In the genomic region with DNA sequence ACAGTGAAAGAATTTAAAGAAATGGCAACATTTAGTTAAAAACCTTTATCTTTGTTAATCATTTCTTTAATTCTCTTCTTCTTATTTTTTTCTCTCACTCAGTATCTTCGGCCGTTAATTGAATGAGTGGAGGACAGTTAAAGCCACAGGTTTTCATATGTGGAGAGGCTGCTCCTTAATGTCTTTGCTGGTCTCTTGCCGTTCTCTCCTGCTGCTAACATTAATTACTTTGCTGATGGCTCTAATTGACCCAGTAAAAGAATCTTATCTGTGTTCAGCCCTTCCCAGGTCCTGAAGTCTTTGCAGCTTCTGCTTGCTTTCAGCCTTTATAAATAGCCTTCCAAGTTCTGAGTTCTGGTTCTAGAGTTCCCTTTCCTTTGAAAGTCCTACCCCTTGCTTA, we compare ENCODE assay signal across 1 cellular context.
TF ChIP-seq lines count a peak whose summit lies in the region.

No MANE protein-coding gene starts in this region.

TF ChIP-seq in GM23338, 12 proteins besides CTCF, POLR2A, EP300 and RAD21 (continued from another document):
- TF ChIP-seq, protein P1, sequence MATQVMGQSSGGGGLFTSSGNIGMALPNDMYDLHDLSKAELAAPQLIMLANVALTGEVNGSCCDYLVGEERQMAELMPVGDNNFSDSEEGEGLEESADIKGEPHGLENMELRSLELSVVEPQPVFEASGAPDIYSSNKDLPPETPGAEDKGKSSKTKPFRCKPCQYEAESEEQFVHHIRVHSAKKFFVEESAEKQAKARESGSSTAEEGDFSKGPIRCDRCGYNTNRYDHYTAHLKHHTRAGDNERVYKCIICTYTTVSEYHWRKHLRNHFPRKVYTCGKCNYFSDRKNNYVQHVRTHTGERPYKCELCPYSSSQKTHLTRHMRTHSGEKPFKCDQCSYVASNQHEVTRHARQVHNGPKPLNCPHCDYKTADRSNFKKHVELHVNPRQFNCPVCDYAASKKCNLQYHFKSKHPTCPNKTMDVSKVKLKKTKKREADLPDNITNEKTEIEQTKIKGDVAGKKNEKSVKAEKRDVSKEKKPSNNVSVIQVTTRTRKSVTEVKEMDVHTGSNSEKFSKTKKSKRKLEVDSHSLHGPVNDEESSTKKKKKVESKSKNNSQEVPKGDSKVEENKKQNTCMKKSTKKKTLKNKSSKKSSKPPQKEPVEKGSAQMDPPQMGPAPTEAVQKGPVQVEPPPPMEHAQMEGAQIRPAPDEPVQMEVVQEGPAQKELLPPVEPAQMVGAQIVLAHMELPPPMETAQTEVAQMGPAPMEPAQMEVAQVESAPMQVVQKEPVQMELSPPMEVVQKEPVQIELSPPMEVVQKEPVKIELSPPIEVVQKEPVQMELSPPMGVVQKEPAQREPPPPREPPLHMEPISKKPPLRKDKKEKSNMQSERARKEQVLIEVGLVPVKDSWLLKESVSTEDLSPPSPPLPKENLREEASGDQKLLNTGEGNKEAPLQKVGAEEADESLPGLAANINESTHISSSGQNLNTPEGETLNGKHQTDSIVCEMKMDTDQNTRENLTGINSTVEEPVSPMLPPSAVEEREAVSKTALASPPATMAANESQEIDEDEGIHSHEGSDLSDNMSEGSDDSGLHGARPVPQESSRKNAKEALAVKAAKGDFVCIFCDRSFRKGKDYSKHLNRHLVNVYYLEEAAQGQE (IDR thresholded peaks at IDR 0.05; ENCODE audit: unreplicated experiment): no peak
- no peak for TF ChIP-seq EZH2phosphoT487 (IDR thresholded peaks at IDR 0.05; ENCODE audit: unreplicated experiment)
- TF ChIP-seq, protein P2, sequence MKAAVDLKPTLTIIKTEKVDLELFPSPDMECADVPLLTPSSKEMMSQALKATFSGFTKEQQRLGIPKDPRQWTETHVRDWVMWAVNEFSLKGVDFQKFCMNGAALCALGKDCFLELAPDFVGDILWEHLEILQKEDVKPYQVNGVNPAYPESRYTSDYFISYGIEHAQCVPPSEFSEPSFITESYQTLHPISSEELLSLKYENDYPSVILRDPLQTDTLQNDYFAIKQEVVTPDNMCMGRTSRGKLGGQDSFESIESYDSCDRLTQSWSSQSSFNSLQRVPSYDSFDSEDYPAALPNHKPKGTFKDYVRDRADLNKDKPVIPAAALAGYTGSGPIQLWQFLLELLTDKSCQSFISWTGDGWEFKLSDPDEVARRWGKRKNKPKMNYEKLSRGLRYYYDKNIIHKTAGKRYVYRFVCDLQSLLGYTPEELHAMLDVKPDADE (IDR thresholded peaks at IDR 0.05): no peak
- TF ChIP-seq, protein P3, sequence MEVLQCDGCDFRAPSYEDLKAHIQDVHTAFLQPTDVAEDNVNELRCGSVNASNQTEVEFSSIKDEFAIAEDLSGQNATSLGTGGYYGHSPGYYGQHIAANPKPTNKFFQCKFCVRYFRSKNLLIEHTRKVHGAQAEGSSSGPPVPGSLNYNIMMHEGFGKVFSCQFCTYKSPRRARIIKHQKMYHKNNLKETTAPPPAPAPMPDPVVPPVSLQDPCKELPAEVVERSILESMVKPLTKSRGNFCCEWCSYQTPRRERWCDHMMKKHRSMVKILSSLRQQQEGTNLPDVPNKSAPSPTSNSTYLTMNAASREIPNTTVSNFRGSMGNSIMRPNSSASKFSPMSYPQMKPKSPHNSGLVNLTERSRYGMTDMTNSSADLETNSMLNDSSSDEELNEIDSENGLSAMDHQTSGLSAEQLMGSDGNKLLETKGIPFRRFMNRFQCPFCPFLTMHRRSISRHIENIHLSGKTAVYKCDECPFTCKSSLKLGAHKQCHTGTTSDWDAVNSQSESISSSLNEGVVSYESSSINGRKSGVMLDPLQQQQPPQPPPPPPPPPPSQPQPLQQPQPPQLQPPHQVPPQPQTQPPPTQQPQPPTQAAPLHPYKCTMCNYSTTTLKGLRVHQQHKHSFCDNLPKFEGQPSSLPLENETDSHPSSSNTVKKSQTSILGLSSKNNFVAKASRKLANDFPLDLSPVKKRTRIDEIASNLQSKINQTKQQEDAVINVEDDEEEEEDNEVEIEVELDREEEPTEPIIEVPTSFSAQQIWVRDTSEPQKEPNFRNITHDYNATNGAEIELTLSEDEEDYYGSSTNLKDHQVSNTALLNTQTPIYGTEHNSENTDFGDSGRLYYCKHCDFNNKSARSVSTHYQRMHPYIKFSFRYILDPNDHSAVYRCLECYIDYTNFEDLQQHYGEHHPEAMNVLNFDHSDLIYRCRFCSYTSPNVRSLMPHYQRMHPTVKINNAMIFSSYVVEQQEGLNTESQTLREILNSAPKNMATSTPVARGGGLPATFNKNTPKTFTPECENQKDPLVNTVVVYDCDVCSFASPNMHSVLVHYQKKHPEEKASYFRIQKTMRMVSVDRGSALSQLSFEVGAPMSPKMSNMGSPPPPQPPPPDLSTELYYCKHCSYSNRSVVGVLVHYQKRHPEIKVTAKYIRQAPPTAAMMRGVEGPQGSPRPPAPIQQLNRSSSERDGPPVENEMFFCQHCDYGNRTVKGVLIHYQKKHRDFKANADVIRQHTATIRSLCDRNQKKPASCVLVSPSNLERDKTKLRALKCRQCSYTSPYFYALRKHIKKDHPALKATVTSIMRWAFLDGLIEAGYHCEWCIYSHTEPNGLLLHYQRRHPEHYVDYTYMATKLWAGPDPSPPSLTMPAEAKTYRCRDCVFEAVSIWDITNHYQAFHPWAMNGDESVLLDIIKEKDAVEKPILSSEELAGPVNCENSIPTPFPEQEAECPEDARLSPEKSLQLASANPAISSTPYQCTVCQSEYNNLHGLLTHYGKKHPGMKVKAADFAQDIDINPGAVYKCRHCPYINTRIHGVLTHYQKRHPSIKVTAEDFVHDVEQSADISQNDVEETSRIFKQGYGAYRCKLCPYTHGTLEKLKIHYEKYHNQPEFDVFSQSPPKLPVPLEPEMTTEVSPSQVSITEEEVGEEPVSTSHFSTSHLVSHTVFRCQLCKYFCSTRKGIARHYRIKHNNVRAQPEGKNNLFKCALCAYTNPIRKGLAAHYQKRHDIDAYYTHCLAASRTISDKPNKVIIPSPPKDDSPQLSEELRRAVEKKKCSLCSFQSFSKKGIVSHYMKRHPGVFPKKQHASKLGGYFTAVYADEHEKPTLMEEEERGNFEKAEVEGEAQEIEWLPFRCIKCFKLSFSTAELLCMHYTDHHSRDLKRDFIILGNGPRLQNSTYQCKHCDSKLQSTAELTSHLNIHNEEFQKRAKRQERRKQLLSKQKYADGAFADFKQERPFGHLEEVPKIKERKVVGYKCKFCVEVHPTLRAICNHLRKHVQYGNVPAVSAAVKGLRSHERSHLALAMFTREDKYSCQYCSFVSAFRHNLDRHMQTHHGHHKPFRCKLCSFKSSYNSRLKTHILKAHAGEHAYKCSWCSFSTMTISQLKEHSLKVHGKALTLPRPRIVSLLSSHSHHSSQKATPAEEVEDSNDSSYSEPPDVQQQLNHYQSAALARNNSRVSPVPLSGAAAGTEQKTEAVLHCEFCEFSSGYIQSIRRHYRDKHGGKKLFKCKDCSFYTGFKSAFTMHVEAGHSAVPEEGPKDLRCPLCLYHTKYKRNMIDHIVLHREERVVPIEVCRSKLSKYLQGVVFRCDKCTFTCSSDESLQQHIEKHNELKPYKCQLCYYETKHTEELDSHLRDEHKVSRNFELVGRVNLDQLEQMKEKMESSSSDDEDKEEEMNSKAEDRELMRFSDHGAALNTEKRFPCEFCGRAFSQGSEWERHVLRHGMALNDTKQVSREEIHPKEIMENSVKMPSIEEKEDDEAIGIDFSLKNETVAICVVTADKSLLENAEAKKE (CRISPR knock-in tag; IDR thresholded peaks at IDR 0.05): no peak
- no peak for TF ChIP-seq POLR2AphosphoS5 (IDR thresholded peaks at IDR 0.05; ENCODE audit: low read depth)
